In genomic region chr14:75542585-75543091, GRCh38 we compare ENCODE assay signal across 8 cellular contexts. TPM values are rescaled to one million over a fixed set of nuclear protein-coding genes. Genes with fewer than 3 reads are reported as not detected.
A peak's percentile ranks its signal among the peaks of the same experiment; 100 is the strongest.
DNase-seq lines count a peak whose midpoint lies in the region; ATAC-seq lines count a peak whose summit lies in the region.

No MANE protein-coding gene starts in this region.

- H3K36me3 ChIP-seq in rectal smooth muscle tissue (ENCODE audit: control insufficient read depth, insufficient read depth, low read length), result no peaks in the 10 kb centered on the region

- H3K27ac ChIP-seq in rectal smooth muscle tissue (ENCODE audit: low read depth, low read length), result peak overlapping the region; percentile 60

- peak overlapping the region; percentile 17 for H3K9ac ChIP-seq in rectal smooth muscle tissue (ENCODE audit: low read length)

- no peak overlapping the region for H3K4me3 ChIP-seq in rectal smooth muscle tissue (ENCODE audit: low read length)

- H3K27ac Mint-ChIP-seq in activated CD4-positive, alpha-beta memory T cell treated with anti-CD3 and anti-CD28 coated beads for 36 hours, result peak overlapping the region; percentile 99

- intact Hi-C loops in activated CD4-positive, alpha-beta memory T cell treated with anti-CD3 and anti-CD28 coated beads for 36 hours (cut with micrococcal nuclease), result loop anchor here (1.0 to 5.0 kb wide), 5 partner anchors 9 to 295 kb away; partner anchors contain the start of gene BATF

- H3K4me1 Mint-ChIP-seq in activated CD4-positive, alpha-beta memory T cell treated with anti-CD3 and anti-CD28 coated beads for 36 hours (ENCODE audit: low read depth), result peaks cover 83% of the 10 kb centered on the region

- H3K36me3 Mint-ChIP-seq in activated CD4-positive, alpha-beta memory T cell treated with anti-CD3 and anti-CD28 coated beads for 36 hours, result peaks cover 60% of the 10 kb centered on the region

- POLR2A ChIA-PET in activated CD4-positive, alpha-beta memory T cell treated with anti-CD3 and anti-CD28 coated beads for 36 hours (lab: Charles Lee), result interaction anchor here (0.6 to 7.1 kb wide), 16 partner anchors 8 to 118 kb away, joined by 3 to 172 read pairs (median 8); partner anchors contain the start of genes BATF, ERG28, FLVCR2 and TTLL5

- no peaks in the 10 kb centered on the region for H3K27me3 Mint-ChIP-seq in activated CD4-positive, alpha-beta memory T cell treated with anti-CD3 and anti-CD28 coated beads for 36 hours

- DNase-seq in NK-92 treated with Interleukin-12 subunit alpha and Interleukin-12 subunit beta, amount 100 ng/mL, for 24 hours (lab: John Stamatoyannopoulos, UW), result peak; percentile 27
- DNase-seq in NK-92 (lab: John Stamatoyannopoulos, UW; ENCODE audit: unreplicated experiment) (no peak), fibroblast of gingiva (ENCODE audit: low read depth) (peak; percentile 72), putamen (ENCODE audit: low spot score) (no peak), NCI-H510A treated with DMSO at 0.1 percent for 48 hours (lab: John Stamatoyannopoulos, UW) (no peak)
- peak; percentile 95 for DNase-seq in activated CD4-positive, alpha-beta memory T cell treated with anti-CD3 and anti-CD28 coated beads for 36 hours

- peak overlapping the region; percentile 68 for H3K4me3 Mint-ChIP-seq in activated CD4-positive, alpha-beta memory T cell treated with anti-CD3 and anti-CD28 coated beads for 36 hours

- ATAC-seq in HG03571 (IDR thresholded peaks at IDR 0.05; ENCODE audit: unreplicated experiment), result peak; percentile 39

- CTCF ChIA-PET in activated CD4-positive, alpha-beta memory T cell treated with anti-CD3 and anti-CD28 coated beads for 36 hours (lab: Charles Lee), result interaction anchor here (0.6 to 6.4 kb wide), 12 partner anchors 13 to 121 kb away, joined by 3 to 91 read pairs (median 4); partner anchors contain the start of genes BATF and FLVCR2

- no peaks in the 10 kb centered on the region for H3K9me3 Mint-ChIP-seq in activated CD4-positive, alpha-beta memory T cell treated with anti-CD3 and anti-CD28 coated beads for 36 hours

- no peaks in the 10 kb centered on the region for H3K27me3 ChIP-seq in rectal smooth muscle tissue (ENCODE audit: control insufficient read depth, insufficient read depth, low read length)

- no peaks in the 10 kb centered on the region for H3K4me1 ChIP-seq in rectal smooth muscle tissue (ENCODE audit: control insufficient read depth, insufficient read depth, low read length)

RNA-seq across cellular contexts. Expression of gene BATF, which starts 20.4 kb away (rescaled TPM):
- 100 to 1,000 TPM; 171 to 182 TPM for total RNA-seq in activated CD4-positive, alpha-beta memory T cell treated with anti-CD3 and anti-CD28 coated beads for 36 hours

RNA-seq across cellular contexts. Expression of gene FLVCR2, which starts 35.8 kb away (rescaled TPM):
- 1 to 10 TPM; 2.8 to 7.6 TPM for total RNA-seq in activated CD4-positive, alpha-beta memory T cell treated with anti-CD3 and anti-CD28 coated beads for 36 hours

Comparison
In these comparisons a context has a peak if more than half of its experiments do, and no peak if none do; other contexts are left out.
1. DNase-seq: peak in NK-92 treated with Interleukin-12 subunit alpha and Interleukin-12 subunit beta, amount 100 ng/mL, for 24 hours (single experiment), activated CD4-positive, alpha-beta memory T cell treated with anti-CD3 and anti-CD28 coated beads for 36 hours (single experiment) and fibroblast of gingiva (single experiment); none in NK-92 (single experiment), putamen (single experiment) and NCI-H510A treated with DMSO at 0.1 percent for 48 hours (single experiment).